In the genomic region with DNA sequence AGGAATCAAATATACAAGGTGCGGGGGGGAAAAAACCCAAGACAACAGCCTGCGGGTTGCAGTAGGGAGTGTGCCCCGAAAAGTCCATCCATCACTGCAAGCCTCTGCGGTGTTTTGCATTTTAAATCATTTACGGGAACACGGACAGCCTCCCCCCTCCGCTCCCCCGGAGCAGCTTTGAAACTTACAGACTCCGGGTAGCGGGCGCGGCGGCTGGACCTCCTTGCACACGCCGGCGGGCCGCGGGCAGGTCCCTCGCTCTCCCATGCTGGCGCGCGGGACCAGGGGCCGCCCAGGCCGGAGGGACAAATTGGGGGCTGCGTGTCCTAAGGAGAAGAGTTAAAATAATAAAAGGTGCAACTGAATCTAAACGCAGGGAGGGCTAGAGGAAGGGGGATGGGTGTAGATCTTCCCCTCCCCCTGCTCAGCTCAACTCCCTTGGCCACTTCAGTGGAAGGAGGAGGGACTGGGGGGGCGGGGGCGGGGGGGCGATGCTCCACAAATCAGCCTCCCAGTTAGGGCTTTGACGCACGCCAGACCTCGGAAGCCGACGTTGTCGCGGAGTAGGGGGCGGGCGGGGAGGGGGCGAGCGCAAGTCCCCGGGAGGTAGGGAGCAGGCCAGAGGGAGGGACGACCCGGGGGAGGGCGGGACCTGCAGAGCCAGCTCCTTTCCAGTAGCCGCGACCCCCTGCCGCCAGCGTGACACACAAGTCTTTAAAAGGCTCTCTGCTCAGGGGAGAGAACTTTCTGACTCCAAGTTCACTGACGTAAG, we compare ENCODE assay signal across 1 cellular context.
A peak's percentile ranks its signal among the peaks of the same experiment; 100 is the strongest.
TF ChIP-seq lines count a peak whose summit lies in the region.

A gene (minus strand): TSS at position 349 of the 772 bp plus-strand sequence. CDS start 1,090 bp downstream, outside the sequence.

TF ChIP-seq in H1, 55 proteins besides CTCF, POLR2A, EP300 and RAD21:
- TF ChIP-seq, protein P1, sequence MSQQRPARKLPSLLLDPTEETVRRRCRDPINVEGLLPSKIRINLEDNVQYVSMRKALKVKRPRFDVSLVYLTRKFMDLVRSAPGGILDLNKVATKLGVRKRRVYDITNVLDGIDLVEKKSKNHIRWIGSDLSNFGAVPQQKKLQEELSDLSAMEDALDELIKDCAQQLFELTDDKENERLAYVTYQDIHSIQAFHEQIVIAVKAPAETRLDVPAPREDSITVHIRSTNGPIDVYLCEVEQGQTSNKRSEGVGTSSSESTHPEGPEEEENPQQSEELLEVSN (IDR thresholded peaks at IDR 0.05): no peak
- TF ChIP-seq PHF8 (conservative IDR thresholded peaks at IDR 0.05; ENCODE audit: low read depth, low read length): 0 out of 2 replicates have a peak, but pooled peaks have one; percentile 7
- TF ChIP-seq EGR1 (IDR thresholded peaks at IDR 0.05; ENCODE audit: borderline replicate concordance, low read depth, low read length): no peak
- TF ChIP-seq ASH2L (IDR thresholded peaks at IDR 0.05; ENCODE audit: low read length): peak; percentile 42
- peak; percentile 58 for TF ChIP-seq KDM4A (IDR thresholded peaks at IDR 0.05; ENCODE audit: low read depth, low read length, severe bottlenecking)
TF ChIP-seq in H1: peak in this region for 3.
